1 cellular context compared by ENCODE assay signal in genomic region chr1:222326004-222326709, GRCh38.
TF ChIP-seq lines count a peak whose summit lies in the region.

No MANE protein-coding gene starts in this region.

TF ChIP-seq in WTC11, 78 proteins besides CTCF, POLR2A, EP300 and RAD21 (continued from another document):
- TF ChIP-seq AR (CRISPR knock-in tag; IDR thresholded peaks at IDR 0.05) (no peak), ZNF219 (CRISPR knock-in tag; IDR thresholded peaks at IDR 0.05; ENCODE audit: borderline replicate concordance) (no peak)
